Comparison of ENCODE assay signal across 1 cellular context in the genomic region with DNA sequence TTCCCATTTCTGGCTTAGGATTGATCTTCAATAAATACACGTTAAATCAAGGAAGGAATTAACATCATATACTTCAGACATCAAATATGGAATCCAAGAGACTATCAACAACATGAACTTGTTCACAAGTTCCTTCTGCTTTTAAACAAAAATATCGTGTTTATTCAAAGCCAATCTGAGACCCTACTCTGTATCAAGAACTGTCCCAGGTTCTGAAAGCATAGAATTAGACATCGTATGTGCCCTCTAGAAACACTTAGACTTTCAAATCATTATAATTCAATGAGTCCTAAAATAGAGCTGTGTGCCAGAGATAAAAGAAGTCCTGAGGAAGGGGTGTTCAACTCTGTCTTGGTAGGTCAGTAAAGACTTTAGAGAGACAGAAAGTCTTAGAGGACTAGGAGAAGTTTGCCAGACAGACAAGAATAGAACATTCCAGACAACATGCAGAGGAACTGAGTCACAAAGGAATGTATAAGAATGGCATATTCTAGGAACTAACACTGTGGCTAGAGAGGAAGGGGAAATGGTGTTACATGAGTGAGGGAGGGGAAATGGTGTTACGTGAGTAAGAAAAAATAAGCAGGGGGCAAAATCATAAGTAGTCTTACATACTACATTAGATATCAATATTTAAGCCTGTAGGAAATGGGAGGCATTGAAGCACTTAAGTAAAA.
A peak's percentile ranks its signal among the peaks of the same experiment; 100 is the strongest.
TF ChIP-seq lines count a peak whose summit lies in the region.

No MANE protein-coding gene starts in this region.

TF ChIP-seq in HEK293, 187 proteins besides CTCF, POLR2A, EP300 and RAD21 (continued from another document):
- TF ChIP-seq REST (tag by site-specific recombination; IDR thresholded peaks at IDR 0.05), result peak; percentile 70
